Comparison of ENCODE assay signal across 17 cellular contexts in genomic region chr16:58034786-58035185, GRCh38. TPM values are rescaled to one million over a fixed set of nuclear protein-coding genes. Genes with fewer than 3 reads are reported as not detected.
DNase-seq lines count a peak whose midpoint lies in the region; ATAC-seq, FAIRE-seq and TF ChIP-seq lines count a peak whose summit lies in the region.
"Had no signal": no experiment of that assay in that cellular context is flagged by ENCODE, and none has a peak within 500 bp of the region (broad histone marks: within the 10 kb centered on the region; RNA-seq: fewer than 3 reads in every experiment).

No MANE protein-coding gene starts in this region.

- no peaks in the 10 kb centered on the region for H4K20me1 ChIP-seq in SK-N-SH (ENCODE audit: insufficient read depth)

- no peaks in the 10 kb centered on the region for H3K79me2 ChIP-seq in SK-N-SH (ENCODE audit: insufficient read depth)

- H3F3A ChIP-seq in SK-N-SH (replicated peaks; ENCODE audit: insufficient read depth), result no peaks in the 10 kb centered on the region

- no peak overlapping the region for H3K4me2 ChIP-seq in SK-N-SH
- H3K4me2 ChIP-seq: GM23338 had no signal

- TF ChIP-seq POLR2A in heart left ventricle (IDR thresholded peaks at IDR 0.05) (no peak), Peyer's patch (IDR thresholded peaks at IDR 0.05) (no peak)

- DNase-seq in SK-N-SH (peak; percentile 18), NCI-H526 treated with DMSO at 0.1 percent for 48 hours (lab: John Stamatoyannopoulos, UW) (peak; percentile 39), heart left ventricle (peak in 2 of 5 donors; percentile 42 to 45), pancreas (no peak), omental fat pad (ENCODE audit: low spot score) (no peak), kidney (no peak), Peyer's patch (no peak)
- DNase-seq: CD8-positive, alpha-beta memory T cell; DMS79 treated with DMSO at 0.1 percent for 48 hours; NCI-H1105 treated with DMSO at 0.1 percent for 48 hours; NCI-H1694 treated with DMSO at 0.1 percent for 48 hours; NCI-H774; SHP77 had no signal

- TF ChIP-seq CTCF in SK-N-SH (IDR thresholded peaks at IDR 0.05), result no peak
- no peak for TF ChIP-seq CTCF in heart left ventricle (IDR thresholded peaks at IDR 0.05)
- no peak for TF ChIP-seq CTCF in pancreas (IDR thresholded peaks at IDR 0.05)
- no peak for TF ChIP-seq CTCF in omental fat pad (IDR thresholded peaks at IDR 0.05)
- TF ChIP-seq CTCF in kidney (IDR thresholded peaks at IDR 0.05; ENCODE audit: borderline replicate concordance, extremely low read depth, insufficient read depth), result no peak
- no peak for TF ChIP-seq CTCF in Peyer's patch (IDR thresholded peaks at IDR 0.05)

- H3K9me3 ChIP-seq in SK-N-SH (no peaks in the 10 kb centered on the region), heart left ventricle (no peaks in the 10 kb centered on the region), pancreas (no peaks in the 10 kb centered on the region), kidney (ENCODE audit: control insufficient read depth in 1 of 2, low read length in 2 of 2) (no peaks in the 10 kb centered on the region), Peyer's patch (no peaks in the 10 kb centered on the region)

- CTCF ChIA-PET in SK-N-SH (lab: Yijun Ruan, JAX), result interaction anchor here (0.7 to 6.1 kb wide), 8 partner anchors 11 to 93 kb away, joined by 3 to 72 read pairs (median 11); partner anchors contain the start of gene CFAP20

- 85% methylated on average over 11 of the region's 11 CpGs for WGBS in SK-N-SH (ENCODE audit: low lambda C conversion rate)
- 38 to 50% (median 41%) methylated on average over 10 to 11 of the region's 11 CpGs for WGBS in heart left ventricle, 4 donors
- 69 to 75% methylated on average over 11 of the region's 11 CpGs for WGBS in pancreas, 2 donors

- no peak overlapping the region for H2AFZ ChIP-seq in SK-N-SH (ENCODE audit: low read depth)
- H2AFZ ChIP-seq: GM23338 had no signal

- H3K4me3 ChIP-seq in SK-N-SH (ENCODE audit: low read depth in 2 of 2, low read length in 1 of 2) (no peak overlapping the region), heart left ventricle (no peak overlapping the region), pancreas (no peak overlapping the region), kidney (ENCODE audit: low read length in 2 of 2) (no peak overlapping the region), Peyer's patch (no peak overlapping the region)
- H3K4me3 ChIP-seq: GM23338 had no signal

- H3K9ac ChIP-seq in SK-N-SH (no peak overlapping the region), kidney (ENCODE audit: low read length in 2 of 2) (no peak overlapping the region)

- no peak for TF ChIP-seq RAD21 in SK-N-SH (IDR thresholded peaks at IDR 0.05; ENCODE audit: low read length)

- H3K9me2 ChIP-seq in SK-N-SH, result no peaks in the 10 kb centered on the region

- POLR2A ChIA-PET in SK-N-SH (lab: Yijun Ruan, JAX), result no interaction called here

- H3K36me3 ChIP-seq in SK-N-SH (replicated peaks in 1 of 2; ENCODE audit: control insufficient read depth in 1 of 2, insufficient read depth in 2 of 2, low read length in 1 of 2), result no peaks in the 10 kb centered on the region
- H3K36me3 ChIP-seq in heart left ventricle, result peaks cover 0 to 27% (median 15%) of the 10 kb centered on the region in 9 donors
- peaks cover 0 to 9% (median 1%) of the 10 kb centered on the region in 3 donors for H3K36me3 ChIP-seq in pancreas
- H3K36me3 ChIP-seq in kidney (ENCODE audit: control insufficient read depth in 1 of 2, insufficient read depth in 2 of 2, low read length in 2 of 2), result peaks cover 3 to 8% of the 10 kb centered on the region in 2 donors
- peaks cover 0 to 24% (median 0%) of the 10 kb centered on the region in 3 donors for H3K36me3 ChIP-seq in Peyer's patch

- H3K27me3 ChIP-seq in SK-N-SH (ENCODE audit: insufficient read depth) (no peaks in the 10 kb centered on the region), heart left ventricle (no peaks in the 10 kb centered on the region), pancreas (no peaks in the 10 kb centered on the region), Peyer's patch (no peaks in the 10 kb centered on the region)

- TF ChIP-seq EP300 in SK-N-SH (IDR thresholded peaks at IDR 0.05; ENCODE audit: borderline replicate concordance in 1 of 2, low read depth in 1 of 2, low read length in 1 of 2), result no peak

- FAIRE-seq in pancreas (lab: Jason Lieb, UNC) (no peak), kidney (lab: Jason Lieb, UNC) (no peak)
- FAIRE-seq: G401.6 had no signal

- peaks cover 0 to 61% of the 10 kb centered on the region in 2 experiments; a peak in 1 of 4 replicates for H3K4me1 ChIP-seq in SK-N-SH (ENCODE audit: control insufficient read depth in 1 of 2, insufficient read depth in 2 of 2, low read depth in 1 of 2, low read length in 1 of 2)
- peaks cover 23 to 76% (median 67%) of the 10 kb centered on the region in 12 donors for H3K4me1 ChIP-seq in heart left ventricle
- peaks cover 13 to 30% (median 28%) of the 10 kb centered on the region in 3 donors for H3K4me1 ChIP-seq in pancreas
- peaks cover 5 to 6% of the 10 kb centered on the region in 2 donors for H3K4me1 ChIP-seq in kidney (ENCODE audit: control insufficient read depth in 1 of 2, insufficient read depth in 1 of 2, low read depth in 1 of 2, low read length in 2 of 2)
- H3K4me1 ChIP-seq in Peyer's patch, result peaks cover 0 to 16% (median 1%) of the 10 kb centered on the region in 4 donors

- intact Hi-C loops in heart left ventricle (cut with DNase I), result loop anchor here in 1 of 10 donors (5.0 kb wide), 1 partner anchor 48 kb away; no protein-coding TSS in a partner anchor
- intact Hi-C loops in pancreas (cut with DNase I), result no loop called here
- intact Hi-C loops in kidney (cut with DNase I), result no loop called here

- H3K27ac ChIP-seq in SK-N-SH (ENCODE audit: low read depth in 2 of 2, low read length in 1 of 2) (peak overlapping the region in 1 of 2 experiments; percentile 83; a peak in 2 of 4 replicates), heart left ventricle (peak overlapping the region in 8 of 12 donors; percentile 43 to 99 (median 87)), pancreas (peak overlapping the region in 3 of 4 donors; percentile 31 to 78 (median 33)), kidney (ENCODE audit: low read depth in 2 of 2, low read length in 2 of 2) (no peak overlapping the region), Peyer's patch (no peak overlapping the region)

- ATAC-seq in SK-N-SH treated with all-trans-retinoic acid at 6 μM for 48 hours (no peak), heart left ventricle (peak in 2 of 4 donors; percentile 1 to 7), pancreas (no peak), omental fat pad (ENCODE audit: low FRiP score) (no peak)
- ATAC-seq: GM23338, Panc1 had no signal

TF ChIP-seq in SK-N-SH, 30 proteins besides CTCF, POLR2A, EP300 and RAD21 (continues in another document):
- TF ChIP-seq TEAD4 (IDR thresholded peaks at IDR 0.05; ENCODE audit: borderline replicate concordance, insufficient read depth) (no peak), JUND (IDR thresholded peaks at IDR 0.05) (no peak), SMC3 (IDR thresholded peaks at IDR 0.05; ENCODE audit: low read depth, low read length) (no peak), YY1 (IDR thresholded peaks at IDR 0.05; ENCODE audit: low read depth) (no peak), RXRA (IDR thresholded peaks at IDR 0.05; ENCODE audit: borderline replicate concordance, low read depth) (no peak)

TF ChIP-seq in SK-N-SH treated with all-trans-retinoic acid at 6 μM for 48 hours, 23 proteins besides CTCF, POLR2A, EP300 and RAD21:
- no peak for TF ChIP-seq ZFP3 (CRISPR knock-in tag; IDR thresholded peaks at IDR 0.05)
- no peak for TF ChIP-seq ZFP30 (CRISPR knock-in tag; IDR thresholded peaks at IDR 0.05)

RNA-seq across cellular contexts. Expression of gene MMP15, which starts 9.2 kb away (rescaled TPM):
- polyA plus RNA-seq in SK-N-SH (2012; rRNA removed) (2.6 and 3.1 TPM in 2 replicates), heart left ventricle (10 to 100 TPM; 22.1 to 45.3 TPM), pancreas (10 to 100 TPM; 22.3 to 24.0 TPM), kidney (ENCODE audit: insufficient read depth, low read depth, low replicate concordance) (19.1 TPM)
- 1.1 and 2.2 TPM in 2 replicates for polyA plus RNA-seq in SK-N-SH (2012; cell fraction: cytosol; rRNA removed)
- polyA plus RNA-seq in SK-N-SH (2012; cell fraction: nucleus; rRNA removed), result 3.5 and 3.9 TPM in 2 replicates
- total RNA-seq in heart left ventricle (10 to 100 TPM; 24.2 to 84.7 (median 60.9) TPM), pancreas (10 to 100 TPM; 11.2 to 30.2 (median 17.7) TPM), omental fat pad (10 to 100 TPM in 3 of 4 donors, 1 to 10 TPM in 1; 5.5 to 15.2 (median 14.4) TPM), kidney (31.4 TPM), Peyer's patch (100 to 1,000 TPM in 3 of 4 donors, 10 to 100 TPM in 1; 13.2 to 142 (median 134) TPM)

RNA-seq across cellular contexts. Expression of gene USB1, which starts 33.6 kb away (rescaled TPM):
- polyA plus RNA-seq in SK-N-SH (2012; rRNA removed) (87.3 and 94.1 TPM in 2 replicates), heart left ventricle (10 to 100 TPM; 25.5 to 60.7 TPM), pancreas (10 to 100 TPM; 16.5 to 19.3 TPM), kidney (ENCODE audit: insufficient read depth, low read depth, low replicate concordance) (18.3 TPM)
- 53.0 and 69.3 TPM in 2 replicates for polyA plus RNA-seq in SK-N-SH (2012; cell fraction: cytosol; rRNA removed)
- polyA plus RNA-seq in SK-N-SH (2012; cell fraction: nucleus; rRNA removed), result 39.0 and 44.4 TPM in 2 replicates
- total RNA-seq in heart left ventricle (10 to 100 TPM; 20.3 to 61.9 (median 34.4) TPM), pancreas (10 to 100 TPM; 13.5 to 23.6 (median 17.7) TPM), omental fat pad (10 to 100 TPM; 18.8 to 42.5 (median 33.4) TPM), kidney (32.8 TPM), Peyer's patch (10 to 100 TPM; 25.6 to 80.0 (median 42.7) TPM)

RNA-seq across cellular contexts. Expression of gene ZNF319, which starts 34.3 kb away (rescaled TPM):
- polyA plus RNA-seq in SK-N-SH (2012; rRNA removed) (4.8 and 7.6 TPM in 2 replicates), heart left ventricle (1 to 10 TPM; 5.6 to 5.8 TPM), pancreas (1 to 10 TPM; 3.9 to 4.0 TPM), kidney (ENCODE audit: insufficient read depth, low read depth, low replicate concordance) (2.9 TPM)
- polyA plus RNA-seq in SK-N-SH (2012; cell fraction: cytosol; rRNA removed), result 3.2 and 5.1 TPM in 2 replicates
- polyA plus RNA-seq in SK-N-SH (2012; cell fraction: nucleus; rRNA removed), result 8.5 and 8.8 TPM in 2 replicates
- total RNA-seq in heart left ventricle (10 to 100 TPM in 1 of 9 donors, 1 to 10 TPM in 8; 6.8 to 10.5 (median 8.6) TPM), pancreas (1 to 10 TPM; 3.5 to 7.0 (median 4.9) TPM), omental fat pad (1 to 10 TPM; 3.2 to 9.1 (median 5.6) TPM), kidney (10.9 TPM), Peyer's patch (10 to 100 TPM in 2 of 4 donors, 1 to 10 TPM in 2; 3.3 to 12.1 (median 8.4) TPM)

Comparison
In these comparisons a context has a peak if more than half of its experiments do, and no peak if none do; other contexts are left out.
1. DNase-seq: peak in SK-N-SH (single experiment) and NCI-H526 treated with DMSO at 0.1 percent for 48 hours (single experiment); none in pancreas (0 of 6), omental fat pad (single experiment), kidney (single experiment) and Peyer's patch (0 of 3).
2. H3K27ac ChIP-seq: peak in heart left ventricle (8 of 12) and pancreas (3 of 4); none in kidney (0 of 2) and Peyer's patch (0 of 4).